In genomic region chr5:126285307-126285706, GRCh38 we compare ENCODE assay signal across 19 cellular contexts.
"Had no signal": no experiment of that assay in that cellular context is flagged by ENCODE, and none has a peak within 500 bp of the region (broad histone marks: within the 10 kb centered on the region; RNA-seq: fewer than 3 reads in every experiment).

No MANE protein-coding gene starts in this region.

- H3K4me1 Mint-ChIP-seq: naive B cell had no signal

- H3K4me1 ChIP-seq: colonic mucosa, gastrocnemius medialis, heart right ventricle, psoas muscle, stomach had no signal

- DNase-seq: colonic mucosa; dermis blood vessel endothelial cell; erythroblast; gastrocnemius medialis; heart right ventricle; kidney glomerular epithelial cell; mesendoderm; naive B cell; psoas muscle; stimulated activated CD4-positive, alpha-beta T cell treated with anti-CD3 and anti-CD28 coated beads, Interleukin-2, amount 100 ng/mL, for 24 hours; stimulated activated naive CD4-positive, alpha-beta T cell; stomach; substantia nigra; trophoblast cell had no signal

- H3K27me3 ChIP-seq: colonic mucosa, gastrocnemius medialis, heart right ventricle, neutrophil, stomach had no signal

- H3K36me3 ChIP-seq: colonic mucosa, gastrocnemius medialis, heart right ventricle, neutrophil, stomach, thoracic aorta had no signal

- H3K4me3 ChIP-seq: colonic mucosa, gastrocnemius medialis, heart right ventricle, psoas muscle, skin epidermis, stomach, thoracic aorta had no signal

- H3K36me3 Mint-ChIP-seq: naive B cell had no signal

- ATAC-seq: gastrocnemius medialis, psoas muscle, sciatic nerve had no signal

- H3K4me3 Mint-ChIP-seq: naive B cell, nephron had no signal

- H3K27ac ChIP-seq: colonic mucosa, gastrocnemius medialis, heart right ventricle, neutrophil, psoas muscle, skin epidermis, stomach, thoracic aorta had no signal

- H3K27ac Mint-ChIP-seq: naive B cell, nephron had no signal
